ENCODE assay signal across 13 cellular contexts in genomic region chr4:120694973-120695372, GRCh38.
DNase-seq lines count a peak whose midpoint lies in the region; ATAC-seq, FAIRE-seq and TF ChIP-seq lines count a peak whose summit lies in the region.
"Had no signal": no experiment of that assay in that cellular context is flagged by ENCODE, and none has a peak within 500 bp of the region (broad histone marks: within the 10 kb centered on the region; RNA-seq: fewer than 3 reads in every experiment).

No MANE protein-coding gene starts in this region.

- intact Hi-C loops in MCF 10A (cut with micrococcal nuclease) = no loop called here
- intact Hi-C loops in breast epithelium (cut with DNase I; ENCODE audit: low total_unique reads) = loop anchor here (5.0 kb wide), 1 partner anchor 323 kb away; no protein-coding TSS in a partner anchor

- H3K27ac Mint-ChIP-seq in MCF 10A (ENCODE audit: low read depth, unreplicated experiment) = peak overlapping the region; percentile 47
- H3K27ac Mint-ChIP-seq: activated T-helper 1 cell treated with anti-CD3 and anti-CD28 coated beads, Interleukin-12 subunit alpha, Interleukin-12 subunit beta, Interleukin-2, Interleukin-4 antibody, amounts not matched to agents 30 ng/mL and 10 ng/mL and 1 ng/mL, durations not matched to agents 14 hours and 24 hours and 36 hours had no signal

- POLR2A ChIA-PET in MCF 10A (lab: Yijun Ruan, JAX) = interaction anchor here (0.8 to 0.9 kb wide), 2 partner anchors 14 to 23 kb away, joined by 3 read pairs; no protein-coding TSS in a partner anchor

- FAIRE-seq in urothelium cell line (lab: Jason Lieb, UNC) = no peak

- no peak overlapping the region for H3K4me3 Mint-ChIP-seq in MCF 10A (ENCODE audit: unreplicated experiment)
- H3K4me3 Mint-ChIP-seq: activated T-helper 1 cell treated with anti-CD3 and anti-CD28 coated beads, Interleukin-12 subunit alpha, Interleukin-12 subunit beta, Interleukin-2, Interleukin-4 antibody, amounts not matched to agents 30 ng/mL and 10 ng/mL and 1 ng/mL, durations not matched to agents 14 hours and 24 hours and 36 hours; neural crest cell; WTC11 had no signal

- H3K36me3 ChIP-seq in breast epithelium = no peaks in the 10 kb centered on the region

- H3K27ac ChIP-seq in breast epithelium = no peak overlapping the region

- no TSS peak for BruUV-seq in MCF 10A (replicated peaks; lab: Mats Ljungman, UMichigan)

- H3K36me3 Mint-ChIP-seq in MCF 10A (ENCODE audit: insufficient read depth, unreplicated experiment) = no peaks in the 10 kb centered on the region
- H3K36me3 Mint-ChIP-seq: WTC11 had no signal

- no peak for TF ChIP-seq CTCF in MCF 10A (IDR thresholded peaks at IDR 0.05; ENCODE audit: unreplicated experiment)
- TF ChIP-seq CTCF in breast epithelium (IDR thresholded peaks at IDR 0.05) = no peak
- no peak for TF ChIP-seq CTCF in fibroblast of villous mesenchyme (IDR thresholded peaks at IDR 0.05; ENCODE audit: insufficient read depth, low read depth, low read length)

- CTCF ChIA-PET in MCF 10A (lab: Yijun Ruan, JAX) = interaction anchor here (0.7 kb wide), 1 partner anchor 73 kb away, joined by 3 read pairs; no protein-coding TSS in a partner anchor

- DNase-seq in MCF 10A (ENCODE audit: unreplicated experiment) (peak; percentile 94), breast epithelium (ENCODE audit: low spot score in 2 of 2) (no peak), SW 1271 (lab: John Stamatoyannopoulos, UW) (peak; percentile 2 to 22), fibroblast of villous mesenchyme (ENCODE audit: low read depth) (peak; percentile 88), urothelium cell line (ENCODE audit: low spot score) (peak; percentile 47), NCI-H1694 treated with DMSO at 0.1 percent for 48 hours (lab: John Stamatoyannopoulos, UW) (no peak), SHP77 treated with DMSO at 0.1 percent for 48 hours (lab: John Stamatoyannopoulos, UW) (no peak)
- DNase-seq: NCI-H2029; stimulated activated CD4-positive, alpha-beta T cell treated with anti-CD3 and anti-CD28 coated beads, Interleukin-4, amount 100 ng/mL, for 24 hours had no signal

- ATAC-seq in esophagus mucosa = no peak
- ATAC-seq: WTC11 had no signal

- no peaks in the 10 kb centered on the region for H3K27me3 Mint-ChIP-seq in MCF 10A (ENCODE audit: insufficient read depth, unreplicated experiment)

- no peak for TF ChIP-seq POLR2A in breast epithelium (IDR thresholded peaks at IDR 0.05)

- H3K4me1 ChIP-seq in breast epithelium = no peaks in the 10 kb centered on the region

- no peaks in the 10 kb centered on the region for H3K9me3 Mint-ChIP-seq in MCF 10A (ENCODE audit: unreplicated experiment)
- H3K9me3 Mint-ChIP-seq: activated T-helper 1 cell treated with anti-CD3 and anti-CD28 coated beads, Interleukin-12 subunit alpha, Interleukin-12 subunit beta, Interleukin-2, Interleukin-4 antibody, amounts not matched to agents 30 ng/mL and 10 ng/mL and 1 ng/mL, durations not matched to agents 14 hours and 24 hours and 36 hours; neural crest cell; WTC11 had no signal

- H3K4me3 ChIP-seq in breast epithelium (no peak overlapping the region), fibroblast of villous mesenchyme (ENCODE audit: low read depth, low read length) (no peak overlapping the region)

- no peaks in the 10 kb centered on the region for H3K9me3 ChIP-seq in breast epithelium

- H3K27me3 ChIP-seq in breast epithelium = no peaks in the 10 kb centered on the region

- peaks cover 10% of the 10 kb centered on the region for H3K4me1 Mint-ChIP-seq in MCF 10A (ENCODE audit: insufficient read depth, unreplicated experiment)

Comparison
In these comparisons a context has a peak if more than half of its experiments do, and no peak if none do; other contexts are left out.
1. DNase-seq: peak in MCF 10A (single experiment), SW 1271 (2 of 2), fibroblast of villous mesenchyme (single experiment) and urothelium cell line (single experiment); none in breast epithelium (0 of 2), NCI-H1694 treated with DMSO at 0.1 percent for 48 hours (single experiment) and SHP77 treated with DMSO at 0.1 percent for 48 hours (single experiment).